8 cellular contexts compared by ENCODE assay signal in the genomic region with DNA sequence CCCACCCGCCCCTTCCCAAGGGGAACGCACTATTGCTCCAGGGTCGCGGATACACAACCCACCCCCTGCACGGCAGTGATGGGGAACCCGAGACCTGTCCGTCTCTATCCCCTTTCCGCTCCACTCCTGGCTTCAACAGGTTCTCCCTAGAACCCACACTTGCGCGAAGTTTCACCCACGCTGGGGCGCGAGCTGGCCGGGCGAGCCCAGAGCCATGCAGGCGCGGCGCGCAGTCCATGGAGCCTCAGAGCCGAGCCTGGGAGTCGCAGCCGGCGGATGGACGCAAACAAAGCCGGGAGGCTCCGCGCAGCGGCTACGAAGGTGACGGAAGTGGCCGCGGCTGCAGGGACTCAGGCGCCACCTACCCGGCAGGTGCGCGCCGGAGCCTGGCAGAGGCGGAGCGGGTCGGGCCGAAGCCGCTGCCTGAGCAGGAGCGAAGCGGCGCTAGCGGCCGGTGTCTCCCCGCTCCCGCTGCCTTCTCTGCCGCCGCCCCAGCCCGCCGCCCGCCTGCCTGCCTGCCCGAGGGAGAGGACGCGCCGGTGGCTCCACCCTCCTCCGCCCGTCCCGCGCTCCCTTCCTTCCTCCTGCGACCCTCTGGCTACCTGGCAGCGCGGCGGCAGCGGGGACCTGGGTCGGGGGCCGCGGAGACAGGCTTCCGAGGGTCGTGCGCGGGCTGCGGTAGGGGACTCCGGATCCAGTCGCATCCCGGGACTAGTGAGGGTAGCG. TPM values are rescaled to one million over a fixed set of nuclear protein-coding genes. Genes with fewer than 3 reads are reported as not detected.
DNase-seq lines count a peak whose midpoint lies in the region; ATAC-seq and TF ChIP-seq lines count a peak whose summit lies in the region.

No MANE protein-coding gene starts in this region.

- H3K9me3 ChIP-seq in ES-I3 (ENCODE audit: control insufficient read depth, insufficient read depth, low read length), result no peaks in the 10 kb centered on the region

- peak overlapping the region; percentile 71 for H3K4me3 Mint-ChIP-seq in nephron progenitor cell

- H3K36me3 Mint-ChIP-seq in nephron progenitor cell (ENCODE audit: low read depth), result peaks cover 11% of the 10 kb centered on the region

- DNase-seq in NCI-H345 (lab: John Stamatoyannopoulos, UW), result peak; percentile 52
- peak in 2 of 10 donors; percentile 2 to 26 for DNase-seq in dorsolateral prefrontal cortex
- peak; percentile 71 for DNase-seq in nephron progenitor cell
- DNase-seq in NCI-H524 treated with DMSO at 0.1 percent for 48 hours (lab: John Stamatoyannopoulos, UW), result no peak
- no peak for DNase-seq in occipital lobe (lab: John Stamatoyannopoulos, UW)

- TF ChIP-seq CTCF in dorsolateral prefrontal cortex (IDR thresholded peaks at IDR 0.05 in 54 of 56, conservative IDR thresholded peaks at IDR 0.05 in 2 of 56; ENCODE audit: low read depth in 1 of 56, partially characterized antibody in 56 of 56), result no peak
- no peak for TF ChIP-seq CTCF in nephron progenitor cell (IDR thresholded peaks at IDR 0.05)

- H3K27ac ChIP-seq in dorsolateral prefrontal cortex, result no peak overlapping the region

- H3K36me3 ChIP-seq in ES-I3 (ENCODE audit: insufficient read depth, low read length), result peaks cover 8% of the 10 kb centered on the region

- peaks cover 99% of the 10 kb centered on the region for H3K27me3 Mint-ChIP-seq in nephron progenitor cell (ENCODE audit: low read depth, poor library complexity)

- peaks cover 28% of the 10 kb centered on the region for H3K4me1 ChIP-seq in ES-I3 (ENCODE audit: insufficient read depth, low read length)

- peak overlapping the region; percentile 72 for H3K9ac ChIP-seq in ES-I3 (ENCODE audit: low read depth, low read length)

- intact Hi-C loops in dorsolateral prefrontal cortex (cut with DNase I), result no loop called here

- H3K27ac Mint-ChIP-seq in nephron progenitor cell, result no peak overlapping the region

- ATAC-seq in HG02610 (IDR thresholded peaks at IDR 0.05; ENCODE audit: unreplicated experiment) (no peak), GM18870 (IDR thresholded peaks at IDR 0.05; ENCODE audit: unreplicated experiment) (no peak)

- peaks cover 27% of the 10 kb centered on the region for H3K9me3 Mint-ChIP-seq in nephron progenitor cell

- peak overlapping the region in 33 of 59 donors; percentile 3 to 53 (median 23) for H3K4me3 ChIP-seq in dorsolateral prefrontal cortex

- peaks cover 11% of the 10 kb centered on the region for H3K4me1 Mint-ChIP-seq in nephron progenitor cell

- peaks cover 0 to 73% (median 63%) of the 10 kb centered on the region in 45 donors for H3K27me3 ChIP-seq in dorsolateral prefrontal cortex

RNA-seq across cellular contexts. Expression of gene ALPG, which starts 14.0 kb away (rescaled TPM):
- total RNA-seq in dorsolateral prefrontal cortex (under 1 TPM in 1 of 120 experiments, not detected in 119; 0.11 TPM), occipital lobe (not detected)

RNA-seq across cellular contexts. Expression of gene ALPI, which starts 35.3 kb away (rescaled TPM):
- total RNA-seq in dorsolateral prefrontal cortex (not detected), occipital lobe (not detected)

RNA-seq across cellular contexts. Expression of gene ALPP, which starts 42.1 kb away (rescaled TPM):
- under 1 TPM in 2 of 120 experiments, not detected in 118; 0.39 to 0.60 TPM for total RNA-seq in dorsolateral prefrontal cortex
- not detected for total RNA-seq in occipital lobe

Comparison
In these comparisons a context has a peak if more than half of its experiments do, and no peak if none do; other contexts are left out.
1. DNase-seq: peak in NCI-H345 (single experiment) and nephron progenitor cell (single experiment); none in NCI-H524 treated with DMSO at 0.1 percent for 48 hours (single experiment) and occipital lobe (single experiment).